Comparison of ENCODE assay signal across 21 cellular contexts in the genomic region with DNA sequence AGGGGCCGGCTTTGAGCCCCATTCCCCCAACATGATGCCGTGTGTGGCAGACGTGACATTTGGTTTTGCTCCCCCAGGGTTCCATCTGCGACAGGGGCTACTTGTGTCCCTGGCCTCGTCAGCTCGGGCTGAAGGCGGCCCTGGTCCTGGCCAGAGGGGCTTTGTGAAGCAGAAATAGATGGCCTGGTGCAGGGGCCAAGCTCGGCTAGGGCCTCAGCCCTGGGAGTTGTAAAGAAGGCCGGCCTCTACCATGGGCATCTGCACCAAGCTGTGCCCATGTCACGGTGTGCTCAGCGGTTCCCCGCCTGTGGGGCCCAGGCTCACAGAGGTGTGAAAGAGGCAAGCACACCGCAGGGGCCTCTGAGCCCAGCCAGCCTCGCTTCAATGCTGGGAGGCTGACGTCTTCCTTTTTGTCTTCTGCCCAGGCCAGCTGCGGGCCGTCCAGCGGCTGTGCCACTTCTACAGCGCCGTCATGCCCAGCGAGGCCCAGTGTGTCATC. TPM values are rescaled to one million over a fixed set of nuclear protein-coding genes. Genes with fewer than 3 reads are reported as not detected.
A peak's percentile ranks its signal among the peaks of the same experiment; 100 is the strongest.
DNase-seq lines count a peak whose midpoint lies in the region; ATAC-seq, FAIRE-seq and TF ChIP-seq lines count a peak whose summit lies in the region.
"Had no signal": no experiment of that assay in that cellular context is flagged by ENCODE, and none has a peak within 500 bp of the region (broad histone marks: within the 10 kb centered on the region; RNA-seq: fewer than 3 reads in every experiment).

No MANE protein-coding gene starts in this region.

- POLR2A ChIA-PET in RWPE1 (lab: Yijun Ruan, JAX; ENCODE audit: low non-redundant PET) = no interaction called here
- POLR2A ChIA-PET in CD8-positive, alpha-beta T cell (lab: Charles Lee) = no interaction called here

- no peak overlapping the region for H2BK15ac ChIP-seq in mesendoderm (replicated peaks; ENCODE audit: low read depth)

- no peaks in the 10 kb centered on the region for H3K36me3 ChIP-seq in mesendoderm (ENCODE audit: control insufficient read depth, insufficient read depth, low read length)
- H3K36me3 ChIP-seq in CD8-positive, alpha-beta T cell (ENCODE audit: insufficient read depth, low read length) = peaks cover 9% of the 10 kb centered on the region

- peaks cover 16% of the 10 kb centered on the region for H3K36me3 Mint-ChIP-seq in central memory CD8-positive, alpha-beta T cell (ENCODE audit: insufficient read depth)
- H3K36me3 Mint-ChIP-seq in CD8-positive, alpha-beta T cell = peaks cover 8% of the 10 kb centered on the region

- H4K8ac ChIP-seq in mesendoderm (ENCODE audit: low read depth, low read length) = no peak overlapping the region

- peak overlapping the region; percentile 60 for H3K56ac ChIP-seq in mesendoderm (ENCODE audit: low read length)

- H3K4me3 Mint-ChIP-seq in central memory CD8-positive, alpha-beta T cell = peak overlapping the region; percentile 27
- no peak overlapping the region for H3K4me3 Mint-ChIP-seq in CD8-positive, alpha-beta T cell
- H3K4me3 Mint-ChIP-seq: CD4-positive, CD25-positive, alpha-beta regulatory T cell; H9 had no signal

- no peak overlapping the region for H3K4me2 ChIP-seq in mesendoderm (ENCODE audit: low read length)

- no peak for DNase-seq in RWPE1 (ENCODE audit: low spot score)
- DNase-seq in central memory CD8-positive, alpha-beta T cell (ENCODE audit: low spot score in 2 of 2) = no peak
- DNase-seq in mesendoderm = no peak
- DNase-seq in CD8-positive, alpha-beta T cell = no peak
- DNase-seq in RPMI8226 = no peak
- DNase-seq in GM12892 (ENCODE audit: insufficient read length) = no peak
- DNase-seq: ACHN; BE2C; C1 segment of cervical spinal cord; Caco-2; CD4-positive, CD25-positive, alpha-beta regulatory T cell; GOT3; H9; Karpas-422; KBM-7 had no signal

- H2AK5ac ChIP-seq in mesendoderm (ENCODE audit: low read length) = no peak overlapping the region

- no peaks in the 10 kb centered on the region for H3K4me1 ChIP-seq in mesendoderm (ENCODE audit: control insufficient read depth, low read depth, low read length)
- peaks cover 34% of the 10 kb centered on the region for H3K4me1 ChIP-seq in CD8-positive, alpha-beta T cell (ENCODE audit: insufficient read depth, low read length)

- no peak overlapping the region for H2BK5ac ChIP-seq in mesendoderm (ENCODE audit: low read length)

- H2BK120ac ChIP-seq in mesendoderm (ENCODE audit: low read depth, low read length) = no peak overlapping the region

- no peaks in the 10 kb centered on the region for H3K79me1 ChIP-seq in mesendoderm (ENCODE audit: low read length)

- no peak overlapping the region for H3K4me3 ChIP-seq in mesendoderm (ENCODE audit: low read length)
- no peak overlapping the region for H3K4me3 ChIP-seq in CD8-positive, alpha-beta T cell (ENCODE audit: low read depth, low read length)

- TF ChIP-seq CTCF in RWPE1 (conservative IDR thresholded peaks at IDR 0.05; ENCODE audit: low read depth) = no peak
- no peak for TF ChIP-seq CTCF in CD8-positive, alpha-beta T cell (IDR thresholded peaks at IDR 0.05)

- H3K27ac Mint-ChIP-seq in central memory CD8-positive, alpha-beta T cell (ENCODE audit: low read depth) = no peak overlapping the region
- no peak overlapping the region for H3K27ac Mint-ChIP-seq in CD8-positive, alpha-beta T cell
- H3K27ac Mint-ChIP-seq: CD4-positive, CD25-positive, alpha-beta regulatory T cell had no signal

- TF ChIP-seq EP300 in Ishikawa (IDR thresholded peaks at IDR 0.05; ENCODE audit: borderline replicate concordance) = no peak

- H3K4ac ChIP-seq in mesendoderm (ENCODE audit: low read depth, low read length) = no peak overlapping the region

- no peak for ATAC-seq in central memory CD8-positive, alpha-beta T cell (replicated peaks; ENCODE audit: extremely low read depth, poor library complexity, severe bottlenecking)
- ATAC-seq in CD8-positive, alpha-beta T cell = no peak
- ATAC-seq in HG02763 (IDR thresholded peaks at IDR 0.05; ENCODE audit: unreplicated experiment) = no peak

- no peak for TF ChIP-seq POLR2A in GM12892 (IDR thresholded peaks at IDR 0.05; ENCODE audit: low read depth, low read length)

- H3K23ac ChIP-seq in mesendoderm (ENCODE audit: low read length) = peak overlapping the region; percentile 4

- no peaks in the 10 kb centered on the region for H3K9me3 Mint-ChIP-seq in central memory CD8-positive, alpha-beta T cell
- no peaks in the 10 kb centered on the region for H3K9me3 Mint-ChIP-seq in CD8-positive, alpha-beta T cell

- H3K27me3 ChIP-seq in mesendoderm (ENCODE audit: insufficient read depth, low read length, poor library complexity) = no peaks in the 10 kb centered on the region
- H3K27me3 ChIP-seq in CD8-positive, alpha-beta T cell (ENCODE audit: insufficient read depth, low read length) = no peaks in the 10 kb centered on the region
- H3K27me3 ChIP-seq: BE2C had no signal

- no peak for TF ChIP-seq RAD21 in Ishikawa (IDR thresholded peaks at IDR 0.05; ENCODE audit: low read depth)

- no peaks in the 10 kb centered on the region for H3K79me2 ChIP-seq in mesendoderm (ENCODE audit: control insufficient read depth, insufficient read depth, low read length)

- peak overlapping the region; percentile 11; the same call in 1 of the 2 replicates for H3K27ac ChIP-seq in RWPE1
- H3K27ac ChIP-seq in mesendoderm (ENCODE audit: low read depth, low read length) = no peak overlapping the region
- H3K27ac ChIP-seq in CD8-positive, alpha-beta T cell (ENCODE audit: low read depth, low read length) = no peak overlapping the region

- peaks cover 24% of the 10 kb centered on the region for H3K4me1 Mint-ChIP-seq in central memory CD8-positive, alpha-beta T cell
- H3K4me1 Mint-ChIP-seq in CD8-positive, alpha-beta T cell (ENCODE audit: low read depth) = peaks cover 34% of the 10 kb centered on the region

- H3K27me3 Mint-ChIP-seq in central memory CD8-positive, alpha-beta T cell = no peaks in the 10 kb centered on the region
- no peaks in the 10 kb centered on the region for H3K27me3 Mint-ChIP-seq in CD8-positive, alpha-beta T cell (ENCODE audit: low read depth)

- intact Hi-C loops in CD8-positive, alpha-beta T cell (cut with DNase I, micrococcal nuclease) = no loop called here

- H3K9ac ChIP-seq in mesendoderm (ENCODE audit: low read length) = no peak overlapping the region

- CTCF ChIA-PET in RWPE1 (lab: Yijun Ruan, JAX) = interaction anchor here (1.2 kb wide), 1 partner anchor 10 kb away, joined by 5 read pairs; no protein-coding TSS in a partner anchor
- CTCF ChIA-PET in CD8-positive, alpha-beta T cell (lab: Charles Lee) = interaction anchor here (1.1 to 2.4 kb wide), 2 partner anchors 11 to 55 kb away, joined by 3 to 7 read pairs; no protein-coding TSS in a partner anchor

- FAIRE-seq in GM12892 (lab: Jason Lieb, UNC) = no peak
- FAIRE-seq: A204.1, D721Med, G401.6 had no signal

- H3K9me3 ChIP-seq in CD8-positive, alpha-beta T cell (ENCODE audit: low read length) = no peaks in the 10 kb centered on the region
- H3K9me3 ChIP-seq: BE2C, Caco-2 had no signal

- H4K5ac ChIP-seq in mesendoderm (ENCODE audit: low read length) = no peak overlapping the region

- H3K18ac ChIP-seq in mesendoderm (ENCODE audit: low read length) = no peak overlapping the region

- no CpG with 5 or more reads among the region's 21 CpGs for WGBS in mesendoderm (ENCODE audit: extremely low coverage, insufficient coverage, low lambda C conversion rate)

TF ChIP-seq in Ishikawa, 13 proteins besides CTCF, POLR2A, EP300 and RAD21:
- TF ChIP-seq YY1 (IDR thresholded peaks at IDR 0.05; ENCODE audit: low read depth) (no peak), ZBTB7A (IDR thresholded peaks at IDR 0.05; ENCODE audit: low read depth) (no peak), EGR1 (IDR thresholded peaks at IDR 0.05) (no peak)
- TF ChIP-seq, protein P1, sequence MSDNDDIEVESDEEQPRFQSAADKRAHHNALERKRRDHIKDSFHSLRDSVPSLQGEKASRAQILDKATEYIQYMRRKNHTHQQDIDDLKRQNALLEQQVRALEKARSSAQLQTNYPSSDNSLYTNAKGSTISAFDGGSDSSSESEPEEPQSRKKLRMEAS (IDR thresholded peaks at IDR 0.05) = peak; percentile 33; the same call in 1 of the 2 replicates

RNA-seq across cellular contexts. Expression of a gene that starts 32.5 kb away (rescaled TPM):
- polyA plus RNA-seq in mesendoderm (2013, experiment 1 of 2) = 0.17 TPM
- polyA plus RNA-seq in mesendoderm (2013, experiment 2 of 2) = 0.13 TPM
- 100 to 1,000 TPM in 1 of 2 experiments, 10 to 100 TPM in 1; 90.7 to 102 TPM for total RNA-seq in CD8-positive, alpha-beta T cell
- 12.2 TPM for polyA plus RNA-seq in GM12892 (2012; ENCODE audit: missing spikeins)

RNA-seq across cellular contexts. Expression of a gene that starts 38.0 kb away (rescaled TPM):
- polyA plus RNA-seq in mesendoderm (2013, experiment 1 of 2) = 1.8 TPM
- polyA plus RNA-seq in mesendoderm (2013, experiment 2 of 2) = 1.9 TPM
- total RNA-seq in CD8-positive, alpha-beta T cell = not detected
- polyA plus RNA-seq in GM12892 (2012; ENCODE audit: missing spikeins) = not detected
- total RNA-seq: CD4-positive, CD25-positive, alpha-beta regulatory T cell; HT-29 had no signal
- polyA plus RNA-seq: CD4-positive, CD25-positive, alpha-beta regulatory T cell had no signal
